Comparison of ENCODE assay signal across 8 cellular contexts in the genomic region with DNA sequence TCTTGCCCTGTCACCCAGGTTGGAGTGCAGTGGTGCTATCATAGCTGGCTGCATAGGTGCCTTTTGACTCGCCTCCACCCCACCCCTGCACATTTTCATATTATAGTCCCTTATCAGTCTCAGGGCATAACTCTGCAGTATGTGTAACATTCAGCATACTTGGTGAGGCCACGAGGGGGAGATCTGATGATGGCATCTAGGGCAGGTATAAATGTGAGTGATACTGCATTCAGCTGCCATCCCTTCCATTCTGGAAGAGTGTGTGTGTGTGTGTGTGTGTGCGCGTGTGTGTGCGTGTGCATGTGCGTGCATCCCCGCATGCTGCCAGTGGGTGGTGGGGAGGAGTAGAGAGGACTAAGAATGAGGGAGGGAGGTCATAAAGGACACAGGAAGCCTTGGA.
A peak's percentile ranks its signal among the peaks of the same experiment; 100 is the strongest.
DNase-seq lines count a peak whose midpoint lies in the region; ATAC-seq and TF ChIP-seq lines count a peak whose summit lies in the region.

No MANE protein-coding gene starts in this region.

- DNase-seq in A673 (ENCODE audit: low spot score) (peak; percentile 62), endothelial cell (ENCODE audit: low spot score) (no peak), NCI-H2081 treated with DMSO at 0.1 percent for 48 hours (lab: John Stamatoyannopoulos, UW) (no peak), superior temporal gyrus (ENCODE audit: extremely low spot score) (no peak), posterior cingulate gyrus (no peak)
- peak; percentile 40 for DNase-seq in T-helper 2 cell treated with Interferon-gamma antibody and Interleukin-4, amounts not matched to agents 5 μg/mL and 100 μg/mL, for 36 hours (ENCODE audit: low spot score)
- peak; percentile 26 for DNase-seq in stimulated activated CD8-positive, alpha-beta memory T cell treated with anti-CD3 and anti-CD28 coated beads, Interleukin-4, amount 100 ng/mL, for 24 hours (ENCODE audit: low read depth)

- H3K27me3 Mint-ChIP-seq in T-helper 2 cell treated with Interferon-gamma antibody and Interleukin-4, amounts not matched to agents 5 μg/mL and 100 μg/mL, for 36 hours (ENCODE audit: low read depth) = no peaks in the 10 kb centered on the region
- peaks cover 2% of the 10 kb centered on the region for H3K27me3 Mint-ChIP-seq in endothelial cell (ENCODE audit: unreplicated experiment)

- H3K27ac Mint-ChIP-seq in T-helper 2 cell treated with Interferon-gamma antibody and Interleukin-4, amounts not matched to agents 5 μg/mL and 100 μg/mL, for 36 hours = peak overlapping the region; percentile 3
- peak overlapping the region; percentile 67 for H3K27ac Mint-ChIP-seq in endothelial cell (ENCODE audit: unreplicated experiment)

- CTCF ChIA-PET in A673 (lab: Charles Lee) = interaction anchor here (1.0 kb wide), 1 partner anchor 296 kb away, joined by 3 read pairs; no protein-coding TSS in a partner anchor

- TF ChIP-seq CTCF in A673 (conservative IDR thresholded peaks at IDR 0.05; ENCODE audit: low read depth, low read length) (peak; percentile 55), endothelial cell (IDR thresholded peaks at IDR 0.05; ENCODE audit: unreplicated experiment) (no peak)

- peak; percentile 40 for ATAC-seq in GM21529 (IDR thresholded peaks at IDR 0.05; ENCODE audit: unreplicated experiment)

- H3K36me3 ChIP-seq in A673 (ENCODE audit: insufficient read depth, low read length, poor library complexity, severe bottlenecking) = no peaks in the 10 kb centered on the region

- no peak overlapping the region for H3K4me3 Mint-ChIP-seq in T-helper 2 cell treated with Interferon-gamma antibody and Interleukin-4, amounts not matched to agents 5 μg/mL and 100 μg/mL, for 36 hours
- H3K4me3 Mint-ChIP-seq in endothelial cell (ENCODE audit: unreplicated experiment) = no peak overlapping the region

- H3K9me3 ChIP-seq in A673 (ENCODE audit: low read depth, low read length, poor library complexity, severe bottlenecking) = no peaks in the 10 kb centered on the region

- peaks cover 54% of the 10 kb centered on the region for H3K4me1 ChIP-seq in A673 (ENCODE audit: insufficient read depth, low read length, poor library complexity, severe bottlenecking)

- H3K27ac ChIP-seq in A673 (ENCODE audit: low read depth, low read length, poor library complexity, severe bottlenecking) = no peak overlapping the region

- H3K4me3 ChIP-seq in A673 (ENCODE audit: low read depth, low read length, poor library complexity, severe bottlenecking) = no peak overlapping the region

- POLR2A ChIA-PET in A673 (lab: Charles Lee; ENCODE audit: low non-redundant PET) = no interaction called here

- BruUV-seq in A673 (replicated peaks; lab: Mats Ljungman, UMichigan) = no TSS peak

- intact Hi-C loops in A673 (cut with micrococcal nuclease; ENCODE audit: unreplicated experiment) = no loop called here
- intact Hi-C loops in posterior cingulate gyrus (cut with DNase I) = no loop called here

- H3K36me3 Mint-ChIP-seq in T-helper 2 cell treated with Interferon-gamma antibody and Interleukin-4, amounts not matched to agents 5 μg/mL and 100 μg/mL, for 36 hours (ENCODE audit: low read depth) = peaks cover 13% of the 10 kb centered on the region
- no peaks in the 10 kb centered on the region for H3K36me3 Mint-ChIP-seq in endothelial cell (ENCODE audit: low read depth, unreplicated experiment)

- H3K9me3 Mint-ChIP-seq in T-helper 2 cell treated with Interferon-gamma antibody and Interleukin-4, amounts not matched to agents 5 μg/mL and 100 μg/mL, for 36 hours = no peaks in the 10 kb centered on the region
- no peaks in the 10 kb centered on the region for H3K9me3 Mint-ChIP-seq in endothelial cell (ENCODE audit: unreplicated experiment)

- peaks cover 71% of the 10 kb centered on the region for H3K4me1 Mint-ChIP-seq in T-helper 2 cell treated with Interferon-gamma antibody and Interleukin-4, amounts not matched to agents 5 μg/mL and 100 μg/mL, for 36 hours (ENCODE audit: low read depth)
- H3K4me1 Mint-ChIP-seq in endothelial cell (ENCODE audit: unreplicated experiment) = peaks cover 56% of the 10 kb centered on the region

- H3K27me3 ChIP-seq in A673 (replicated peaks; ENCODE audit: insufficient read depth, low read depth, low read length, poor library complexity) = no peaks in the 10 kb centered on the region

Comparison
In these comparisons a context has a peak if more than half of its experiments do, and no peak if none do; other contexts are left out.
1. DNase-seq: peak in A673 (single experiment), T-helper 2 cell treated with Interferon-gamma antibody and Interleukin-4, amounts not matched to agents 5 μg/mL and 100 μg/mL, for 36 hours (single experiment) and stimulated activated CD8-positive, alpha-beta memory T cell treated with anti-CD3 and anti-CD28 coated beads, Interleukin-4, amount 100 ng/mL, for 24 hours (single experiment); none in endothelial cell (single experiment), NCI-H2081 treated with DMSO at 0.1 percent for 48 hours (single experiment), superior temporal gyrus (single experiment) and posterior cingulate gyrus (0 of 10).